Comparison of ENCODE assay signal across 16 cellular contexts in the genomic region with DNA sequence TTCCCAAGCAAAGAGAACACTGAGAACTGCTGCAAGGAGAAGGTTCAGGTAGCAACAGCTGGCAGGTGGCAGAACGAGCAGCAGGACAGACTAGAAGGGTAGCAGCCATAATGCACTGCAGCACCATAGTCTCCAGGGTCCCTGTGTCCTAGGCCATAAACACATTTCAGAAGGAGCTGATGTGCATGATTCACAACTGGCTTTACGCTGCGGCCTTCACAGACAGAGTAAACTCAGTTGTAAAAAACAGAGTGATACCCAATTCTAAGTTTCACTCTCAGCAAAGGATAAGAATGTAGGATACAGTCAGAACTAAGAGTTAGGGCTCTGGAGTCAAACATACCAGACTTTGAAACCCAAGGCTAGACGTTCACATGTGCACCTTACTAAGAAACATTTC. TPM values are rescaled to one million over a fixed set of nuclear protein-coding genes. Genes with fewer than 3 reads are reported as not detected.
DNase-seq lines count a peak whose midpoint lies in the region; ATAC-seq, FAIRE-seq and TF ChIP-seq lines count a peak whose summit lies in the region.
"Had no signal": no experiment of that assay in that cellular context is flagged by ENCODE, and none has a peak within 500 bp of the region (broad histone marks: within the 10 kb centered on the region; RNA-seq: fewer than 3 reads in every experiment).

No MANE protein-coding gene starts in this region.

- peak overlapping the region; percentile 86 for H3K27ac ChIP-seq in VCaP
- H3K27ac ChIP-seq in gastroesophageal sphincter: peak overlapping the region; percentile 1 to 84 (median 57)
- peak overlapping the region; percentile 37 to 81 (median 42) for H3K27ac ChIP-seq in stomach
- no peak overlapping the region for H3K27ac ChIP-seq in prostate gland
- H3K27ac ChIP-seq: parathyroid adenoma had no signal

- POLR2A ChIA-PET in Caco-2 (lab: Charles Lee): interaction anchor here (0.6 kb wide), 1 partner anchor 62 kb away, joined by 4 read pairs; no protein-coding TSS in a partner anchor

- H3K36me3 ChIP-seq in Caco-2 (ENCODE audit: control insufficient read depth, insufficient read depth, low read length) (no peaks in the 10 kb centered on the region), gastroesophageal sphincter (no peaks in the 10 kb centered on the region), stomach (no peaks in the 10 kb centered on the region), prostate gland (no peaks in the 10 kb centered on the region)
- H3K36me3 ChIP-seq: BE2C had no signal

- no peak for TF ChIP-seq CTCF in Caco-2 (IDR thresholded peaks at IDR 0.05; ENCODE audit: insufficient read depth in 1 of 2, low read depth in 1 of 2, low read length in 1 of 2, severe bottlenecking in 1 of 2, unreplicated experiment in 1 of 2)
- no peak for TF ChIP-seq CTCF in VCaP (conservative IDR thresholded peaks at IDR 0.05)
- no peak for TF ChIP-seq CTCF in gastroesophageal sphincter (IDR thresholded peaks at IDR 0.05)
- no peak for TF ChIP-seq CTCF in stomach (IDR thresholded peaks at IDR 0.05)
- TF ChIP-seq CTCF in prostate gland (IDR thresholded peaks at IDR 0.05): no peak

- BruUV-seq in Caco-2 (replicated peaks; lab: Mats Ljungman, UMichigan): no TSS peak

- ATAC-seq in gastroesophageal sphincter: no peak
- ATAC-seq: T-helper 17 cell had no signal

- peaks cover 68% of the 10 kb centered on the region for H3K4me1 ChIP-seq in Caco-2
- peaks cover 34 to 100% (median 80%) of the 10 kb centered on the region in 3 donors for H3K4me1 ChIP-seq in gastroesophageal sphincter
- peaks cover 59 to 96% (median 79%) of the 10 kb centered on the region in 4 donors for H3K4me1 ChIP-seq in stomach
- peaks cover 13% of the 10 kb centered on the region for H3K4me1 ChIP-seq in prostate gland (replicated peaks)

- intact Hi-C loops in Caco-2 (cut with micrococcal nuclease; ENCODE audit: unreplicated experiment): no loop called here
- intact Hi-C loops in stomach (cut with DNase I; ENCODE audit: low total_unique reads): no loop called here
- intact Hi-C loops in prostate gland (cut with DNase I): no loop called here

- peaks cover 29% of the 10 kb centered on the region for H3K36me3 Mint-ChIP-seq in Caco-2 (ENCODE audit: insufficient read depth, unreplicated experiment)

- no peaks in the 10 kb centered on the region for H3K9me3 ChIP-seq in Caco-2
- no peaks in the 10 kb centered on the region for H3K9me3 ChIP-seq in gastroesophageal sphincter
- no peaks in the 10 kb centered on the region for H3K9me3 ChIP-seq in stomach
- H3K9me3 ChIP-seq in prostate gland: no peaks in the 10 kb centered on the region
- H3K9me3 ChIP-seq: BE2C had no signal

- H3K27me3 ChIP-seq in Caco-2 (replicated peaks; ENCODE audit: control insufficient read depth, insufficient read depth, low read length) (no peaks in the 10 kb centered on the region), gastroesophageal sphincter (no peaks in the 10 kb centered on the region), stomach (no peaks in the 10 kb centered on the region), prostate gland (replicated peaks; ENCODE audit: insufficient read depth) (no peaks in the 10 kb centered on the region)
- H3K27me3 ChIP-seq: BE2C had no signal

- H3K9me3 Mint-ChIP-seq in Caco-2 (ENCODE audit: unreplicated experiment): no peaks in the 10 kb centered on the region

- TF ChIP-seq POLR2A in gastroesophageal sphincter (IDR thresholded peaks at IDR 0.05) (no peak), stomach (IDR thresholded peaks at IDR 0.05) (no peak), prostate gland (IDR thresholded peaks at IDR 0.05) (no peak)

- H3K27ac Mint-ChIP-seq in Caco-2 (ENCODE audit: unreplicated experiment): peak overlapping the region; percentile 86

- DNase-seq in Caco-2 (no peak), stomach (no peak), DMS53 treated with DMSO at 0.1 percent for 48 hours (lab: John Stamatoyannopoulos, UW; ENCODE audit: unreplicated experiment) (no peak), RCC 7860 (ENCODE audit: low spot score) (no peak), prostate gland (ENCODE audit: low spot score) (no peak)
- DNase-seq in stimulated activated CD4-positive, alpha-beta T cell treated with anti-CD3 and anti-CD28 coated beads, Interleukin-4, amount 100 ng/mL, for 4 hours: no peak
- DNase-seq: BE2C, dermis blood vessel endothelial cell, H7, NCI-H1436 treated with DMSO at 0.1 percent for 48 hours, NCI-H2227 treated with DMSO at 0.1 percent for 48 hours, SHP77 treated with DMSO at 0.1 percent for 48 hours, T-helper 17 cell had no signal

- WGBS in gastroesophageal sphincter (ENCODE audit: low coverage in 1 of 2), 2 donors: 40 to 69% methylated on average over 1 to 3 of the region's 4 CpGs
- WGBS in stomach, 5 donors: 65 to 80% (median 75%) methylated on average over 4 of the region's 4 CpGs
- 84% methylated on average over 4 of the region's 4 CpGs for WGBS in prostate gland

- H3K27me3 Mint-ChIP-seq in Caco-2 (ENCODE audit: insufficient read depth, unreplicated experiment): no peaks in the 10 kb centered on the region
- H3K27me3 Mint-ChIP-seq: T-helper 17 cell had no signal

- H3K4me1 Mint-ChIP-seq in Caco-2 (ENCODE audit: low read depth, unreplicated experiment): peaks cover 58% of the 10 kb centered on the region

- H3K4me3 ChIP-seq in Caco-2 (ENCODE audit: low read depth, low read length) (no peak overlapping the region), gastroesophageal sphincter (no peak overlapping the region), stomach (no peak overlapping the region), prostate gland (no peak overlapping the region)

- CTCF ChIA-PET in Caco-2 (lab: Charles Lee): interaction anchor here (0.5 to 0.6 kb wide), 2 partner anchors 26 to 40 kb away, joined by 3 to 5 read pairs; no protein-coding TSS in a partner anchor

- no peak for FAIRE-seq in RCC 7860 (lab: Jason Lieb, UNC)

- H3K4me3 Mint-ChIP-seq in Caco-2 (ENCODE audit: unreplicated experiment): no peak overlapping the region
- H3K4me3 Mint-ChIP-seq: T-helper 17 cell had no signal

- TF ChIP-seq EP300 in gastroesophageal sphincter (IDR thresholded peaks at IDR 0.05): no peak
- TF ChIP-seq EP300 in stomach (IDR thresholded peaks at IDR 0.05): no peak

RNA-seq across cellular contexts. Expression of a gene that starts 24.4 kb away (rescaled TPM):
- total RNA-seq in Caco-2 (2022) (134 and 142 TPM in 2 replicates), gastroesophageal sphincter (10 to 100 TPM; 40.8 to 51.2 (median 46.2) TPM), stomach (100 to 1,000 TPM in 2 of 5 donors, 10 to 100 TPM in 3; 30.3 to 414 (median 74.9) TPM), prostate gland (10 to 100 TPM; 30.4 to 65.9 TPM)
- 10 to 100 TPM; 18.4 to 22.7 (median 20.5) TPM for polyA plus RNA-seq in stomach

Comparison
In these comparisons a context has a peak if more than half of its experiments do, and no peak if none do; other contexts are left out.
1. H3K27ac ChIP-seq: peak in VCaP (single experiment), gastroesophageal sphincter (4 of 4) and stomach (5 of 5); none in prostate gland (0 of 2).